1 cellular context compared by ENCODE assay signal in the genomic region with DNA sequence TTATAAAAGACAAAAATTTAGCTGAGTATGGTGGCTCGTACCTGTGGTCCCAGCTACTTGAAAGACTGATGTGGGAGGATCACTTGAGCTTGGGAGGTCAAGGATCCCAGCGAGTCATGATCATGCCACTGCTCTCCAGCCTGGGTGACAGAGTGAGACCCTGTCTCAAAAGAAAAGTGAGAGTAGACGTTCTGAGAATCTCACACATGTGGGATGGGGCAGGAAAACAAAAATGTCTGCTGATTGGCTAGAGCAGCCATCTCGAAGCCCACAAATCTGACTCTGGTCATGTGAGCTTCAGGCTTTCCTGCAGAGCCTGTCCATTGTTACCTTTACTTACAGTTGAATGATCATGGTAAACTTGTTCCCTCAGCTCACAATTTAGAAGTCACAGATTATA.
TF ChIP-seq lines count a peak whose summit lies in the region.

No MANE protein-coding gene starts in this region.

TF ChIP-seq in GM23338, 12 proteins besides CTCF, POLR2A, EP300 and RAD21 (continued from another document):
- TF ChIP-seq, protein P1, sequence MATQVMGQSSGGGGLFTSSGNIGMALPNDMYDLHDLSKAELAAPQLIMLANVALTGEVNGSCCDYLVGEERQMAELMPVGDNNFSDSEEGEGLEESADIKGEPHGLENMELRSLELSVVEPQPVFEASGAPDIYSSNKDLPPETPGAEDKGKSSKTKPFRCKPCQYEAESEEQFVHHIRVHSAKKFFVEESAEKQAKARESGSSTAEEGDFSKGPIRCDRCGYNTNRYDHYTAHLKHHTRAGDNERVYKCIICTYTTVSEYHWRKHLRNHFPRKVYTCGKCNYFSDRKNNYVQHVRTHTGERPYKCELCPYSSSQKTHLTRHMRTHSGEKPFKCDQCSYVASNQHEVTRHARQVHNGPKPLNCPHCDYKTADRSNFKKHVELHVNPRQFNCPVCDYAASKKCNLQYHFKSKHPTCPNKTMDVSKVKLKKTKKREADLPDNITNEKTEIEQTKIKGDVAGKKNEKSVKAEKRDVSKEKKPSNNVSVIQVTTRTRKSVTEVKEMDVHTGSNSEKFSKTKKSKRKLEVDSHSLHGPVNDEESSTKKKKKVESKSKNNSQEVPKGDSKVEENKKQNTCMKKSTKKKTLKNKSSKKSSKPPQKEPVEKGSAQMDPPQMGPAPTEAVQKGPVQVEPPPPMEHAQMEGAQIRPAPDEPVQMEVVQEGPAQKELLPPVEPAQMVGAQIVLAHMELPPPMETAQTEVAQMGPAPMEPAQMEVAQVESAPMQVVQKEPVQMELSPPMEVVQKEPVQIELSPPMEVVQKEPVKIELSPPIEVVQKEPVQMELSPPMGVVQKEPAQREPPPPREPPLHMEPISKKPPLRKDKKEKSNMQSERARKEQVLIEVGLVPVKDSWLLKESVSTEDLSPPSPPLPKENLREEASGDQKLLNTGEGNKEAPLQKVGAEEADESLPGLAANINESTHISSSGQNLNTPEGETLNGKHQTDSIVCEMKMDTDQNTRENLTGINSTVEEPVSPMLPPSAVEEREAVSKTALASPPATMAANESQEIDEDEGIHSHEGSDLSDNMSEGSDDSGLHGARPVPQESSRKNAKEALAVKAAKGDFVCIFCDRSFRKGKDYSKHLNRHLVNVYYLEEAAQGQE (IDR thresholded peaks at IDR 0.05; ENCODE audit: unreplicated experiment): no peak
- TF ChIP-seq CREB1 (CRISPR knock-in tag; IDR thresholded peaks at IDR 0.05; ENCODE audit: low read depth): no peak
